In genomic region chr17:46772879-46773620, GRCh38 we compare ENCODE assay signal across 10 cellular contexts. TPM values are rescaled to one million over a fixed set of nuclear protein-coding genes. Genes with fewer than 3 reads are reported as not detected.
DNase-seq lines count a peak whose midpoint lies in the region; ATAC-seq and TF ChIP-seq lines count a peak whose summit lies in the region.
"Had no signal": no experiment of that assay in that cellular context is flagged by ENCODE, and none has a peak within 500 bp of the region (broad histone marks: within the 10 kb centered on the region; RNA-seq: fewer than 3 reads in every experiment).

No MANE protein-coding gene starts in this region.

- H3K4me3 Mint-ChIP-seq in Caco-2 (ENCODE audit: unreplicated experiment), result peak overlapping the region; percentile 73
- peak overlapping the region; percentile 31 for H3K4me3 Mint-ChIP-seq in activated CD8-positive, alpha-beta T cell treated with anti-CD3 and anti-CD28 coated beads for 36 hours
- H3K4me3 Mint-ChIP-seq in mesothelial cell of epicardium, result peak overlapping the region; percentile 74
- H3K4me3 Mint-ChIP-seq in endothelial cell (ENCODE audit: unreplicated experiment), result no peak overlapping the region

- H3K9me3 ChIP-seq in Caco-2 (no peaks in the 10 kb centered on the region), HEK293 (ENCODE audit: control insufficient read depth, insufficient read depth, low read depth, low read length) (no peaks in the 10 kb centered on the region)
- H3K9me3 ChIP-seq: thoracic aorta had no signal

- TF ChIP-seq CTCF in Caco-2 (IDR thresholded peaks at IDR 0.05; ENCODE audit: insufficient read depth in 1 of 2, low read depth in 1 of 2, low read length in 1 of 2, severe bottlenecking in 1 of 2, unreplicated experiment in 1 of 2) (no peak), HEK293 (tag by site-specific recombination; IDR thresholded peaks at IDR 0.05) (no peak), mesothelial cell of epicardium (IDR thresholded peaks at IDR 0.05; ENCODE audit: unreplicated experiment) (no peak), endothelial cell (IDR thresholded peaks at IDR 0.05; ENCODE audit: unreplicated experiment) (no peak)
- no peak for TF ChIP-seq CTCF in activated CD8-positive, alpha-beta T cell treated with anti-CD3 and anti-CD28 coated beads for 36 hours (IDR thresholded peaks at IDR 0.05)

- H3K4me1 ChIP-seq in Caco-2 (peaks cover 19% of the 10 kb centered on the region), HEK293 (ENCODE audit: control insufficient read depth, insufficient read depth, low read length) (0 out of 2 replicates have a peak, but pooled peaks cover 4% of the 10 kb centered on the region)

- H3K9me3 Mint-ChIP-seq in Caco-2 (ENCODE audit: unreplicated experiment) (no peaks in the 10 kb centered on the region), mesothelial cell of epicardium (no peaks in the 10 kb centered on the region), endothelial cell (ENCODE audit: unreplicated experiment) (no peaks in the 10 kb centered on the region)
- H3K9me3 Mint-ChIP-seq in activated CD8-positive, alpha-beta T cell treated with anti-CD3 and anti-CD28 coated beads for 36 hours, result no peaks in the 10 kb centered on the region

- H3K27me3 ChIP-seq in Caco-2 (replicated peaks; ENCODE audit: control insufficient read depth, insufficient read depth, low read length), result no peaks in the 10 kb centered on the region

- no peak overlapping the region for H3K4me3 ChIP-seq in Caco-2 (ENCODE audit: low read depth, low read length)
- H3K4me3 ChIP-seq in HEK293 (ENCODE audit: low read depth, low read length), result no peak overlapping the region

- H3K27me3 Mint-ChIP-seq in Caco-2 (ENCODE audit: insufficient read depth, unreplicated experiment) (no peaks in the 10 kb centered on the region), mesothelial cell of epicardium (ENCODE audit: low read depth) (no peaks in the 10 kb centered on the region), endothelial cell (ENCODE audit: unreplicated experiment) (peaks cover 5% of the 10 kb centered on the region)
- peaks cover 38% of the 10 kb centered on the region for H3K27me3 Mint-ChIP-seq in activated CD8-positive, alpha-beta T cell treated with anti-CD3 and anti-CD28 coated beads for 36 hours

- H3K27ac Mint-ChIP-seq in Caco-2 (ENCODE audit: unreplicated experiment) (peak overlapping the region; percentile 75), mesothelial cell of epicardium (peak overlapping the region; percentile 79), endothelial cell (ENCODE audit: unreplicated experiment) (no peak overlapping the region)
- H3K27ac Mint-ChIP-seq in activated CD8-positive, alpha-beta T cell treated with anti-CD3 and anti-CD28 coated beads for 36 hours, result no peak overlapping the region

- H3K36me3 Mint-ChIP-seq in Caco-2 (ENCODE audit: insufficient read depth, unreplicated experiment) (peaks cover 6% of the 10 kb centered on the region), mesothelial cell of epicardium (peaks cover 9% of the 10 kb centered on the region), endothelial cell (ENCODE audit: low read depth, unreplicated experiment) (peaks cover 6% of the 10 kb centered on the region)
- H3K36me3 Mint-ChIP-seq in activated CD8-positive, alpha-beta T cell treated with anti-CD3 and anti-CD28 coated beads for 36 hours (ENCODE audit: low read depth), result no peaks in the 10 kb centered on the region

- H3K4me1 Mint-ChIP-seq in Caco-2 (ENCODE audit: low read depth, unreplicated experiment) (no peaks in the 10 kb centered on the region), mesothelial cell of epicardium (peaks cover 34% of the 10 kb centered on the region), endothelial cell (ENCODE audit: unreplicated experiment) (peaks cover 15% of the 10 kb centered on the region)
- peaks cover 19% of the 10 kb centered on the region for H3K4me1 Mint-ChIP-seq in activated CD8-positive, alpha-beta T cell treated with anti-CD3 and anti-CD28 coated beads for 36 hours (ENCODE audit: low read depth)

- no peak overlapping the region for H3K27ac ChIP-seq in HEK293 (ENCODE audit: extremely low read depth, low read depth, low read length)
- H3K27ac ChIP-seq: thoracic aorta had no signal

- intact Hi-C loops in Caco-2 (cut with micrococcal nuclease; ENCODE audit: unreplicated experiment), result no loop called here
- intact Hi-C loops in activated CD8-positive, alpha-beta T cell treated with anti-CD3 and anti-CD28 coated beads for 36 hours (cut with micrococcal nuclease), result no loop called here

- BruUV-seq in Caco-2 (replicated peaks; lab: Mats Ljungman, UMichigan), result no TSS peak

- DNase-seq in Caco-2 (no peak), mesothelial cell of epicardium (ENCODE audit: low spot score in 2 of 2, unreplicated experiment in 2 of 2) (no peak), endothelial cell (ENCODE audit: low spot score) (no peak), SW 1271 (lab: John Stamatoyannopoulos, UW) (no peak), NCI-H748 treated with DMSO at 0.1 percent for 48 hours (lab: John Stamatoyannopoulos, UW) (no peak)
- DNase-seq in activated CD8-positive, alpha-beta T cell treated with anti-CD3 and anti-CD28 coated beads for 36 hours, result no peak
- DNase-seq: effector CD4-positive, alpha-beta T cell; T-helper 9 cell had no signal

- H3K36me3 ChIP-seq in Caco-2 (ENCODE audit: control insufficient read depth, insufficient read depth, low read length) (no peaks in the 10 kb centered on the region), HEK293 (ENCODE audit: control insufficient read depth in 2 of 2, insufficient read depth in 1 of 2, low read length in 2 of 2) (peaks cover 0 to 7% of the 10 kb centered on the region in 2 experiments; a peak in 2 of 3 replicates)
- H3K36me3 ChIP-seq: thoracic aorta had no signal

- CTCF ChIA-PET in Caco-2 (lab: Charles Lee), result no interaction called here
- CTCF ChIA-PET in HEK293 (lab: Yijun Ruan, JAX), result no interaction called here
- CTCF ChIA-PET in activated CD8-positive, alpha-beta T cell treated with anti-CD3 and anti-CD28 coated beads for 36 hours (lab: Charles Lee), result no interaction called here

- no peak for ATAC-seq in activated CD8-positive, alpha-beta T cell treated with anti-CD3 and anti-CD28 coated beads for 36 hours

- POLR2A ChIA-PET in Caco-2 (lab: Charles Lee), result no interaction called here
- POLR2A ChIA-PET in HEK293 (lab: Yijun Ruan, JAX), result interaction anchor here (0.6 kb wide), 1 partner anchor 295 kb away, joined by 4 read pairs; no protein-coding TSS in a partner anchor
- POLR2A ChIA-PET in activated CD8-positive, alpha-beta T cell treated with anti-CD3 and anti-CD28 coated beads for 36 hours (lab: Charles Lee), result no interaction called here

TF ChIP-seq in HEK293, 187 proteins besides CTCF, POLR2A, EP300 and RAD21:
- TF ChIP-seq ZNF629 (tag by site-specific recombination; IDR thresholded peaks at IDR 0.05) (no peak), ZEB2 (tag by site-specific recombination; IDR thresholded peaks at IDR 0.05) (no peak), ZNF449 (tag by site-specific recombination; IDR thresholded peaks at IDR 0.05) (no peak), ZNF501 (tag by site-specific recombination; IDR thresholded peaks at IDR 0.05) (no peak), ZBTB10 (tag by site-specific recombination; IDR thresholded peaks at IDR 0.05) (no peak), KLF7 (tag by site-specific recombination; IDR thresholded peaks at IDR 0.05; ENCODE audit: borderline replicate concordance) (no peak), ZIC2 (tag by site-specific recombination; IDR thresholded peaks at IDR 0.05) (peak; percentile 44)

RNA-seq across cellular contexts. Expression of gene WNT3, which starts 45.4 kb away (rescaled TPM):
- total RNA-seq in Caco-2 (2022) (8.7 and 8.8 TPM in 2 replicates), mesothelial cell of epicardium (64.2 to 66.4 TPM (median 65.7 TPM) in 3 replicates), endothelial cell (ENCODE audit: unreplicated experiment) (14.4 TPM)
- total RNA-seq in activated CD8-positive, alpha-beta T cell treated with anti-CD3 and anti-CD28 coated beads for 36 hours, result under 1 TPM in 1 of 2 experiments, not detected in 1; 0.09 TPM

Comparison
In these comparisons a context has a peak if more than half of its experiments do, and no peak if none do; other contexts are left out.
1. H3K27ac Mint-ChIP-seq: peak in Caco-2 (single experiment) and mesothelial cell of epicardium (single experiment); none in activated CD8-positive, alpha-beta T cell treated with anti-CD3 and anti-CD28 coated beads for 36 hours (single experiment) and endothelial cell (single experiment).